ENCODE assay signal across 8 cellular contexts in genomic region chr20:17504898-17505663, GRCh38. TPM values are rescaled to one million over a fixed set of nuclear protein-coding genes. Genes with fewer than 3 reads are reported as not detected.
DNase-seq lines count a peak whose midpoint lies in the region; ATAC-seq and TF ChIP-seq lines count a peak whose summit lies in the region.

No MANE protein-coding gene starts in this region.

- DNase-seq in Calu3: peak; percentile 1
- peak; percentile 65 for DNase-seq in GM20000 (ENCODE audit: low spot score)
- peak; percentile 68 for DNase-seq in HPDE6-E6E7 (ENCODE audit: extremely low spot score)
- peak; percentile 24 to 72 for DNase-seq in foreskin fibroblast

- no TSS peak for BruUV-seq in Calu3 (replicated peaks; lab: Mats Ljungman, UMichigan)

- CTCF ChIA-PET in Calu3 (lab: Charles Lee): interaction anchor here (1.0 to 1.2 kb wide), 2 partner anchors 144 to 434 kb away, joined by 3 to 4 read pairs; no protein-coding TSS in a partner anchor

- no peaks in the 10 kb centered on the region for H3K79me2 ChIP-seq in OCI-LY3 (ENCODE audit: low read length)

- H3K36me3 ChIP-seq in OCI-LY3 (replicated peaks; ENCODE audit: low read depth, low read length): no peaks in the 10 kb centered on the region
- no peaks in the 10 kb centered on the region for H3K36me3 ChIP-seq in thymus (ENCODE audit: control insufficient read depth, insufficient read depth)

- H4K20me1 ChIP-seq in OCI-LY3 (ENCODE audit: insufficient read depth, low read length): no peaks in the 10 kb centered on the region

- peak overlapping the region; percentile 59 for H2AFZ ChIP-seq in OCI-LY3 (ENCODE audit: low read depth, low read length)

- intact Hi-C loops in Calu3 (cut with micrococcal nuclease; ENCODE audit: unreplicated experiment): loop anchor here (10.0 kb wide), 2 partner anchors 110 to 490 kb away; no protein-coding TSS in a partner anchor

- TF ChIP-seq CTCF in Calu3 (IDR thresholded peaks at IDR 0.05; ENCODE audit: unreplicated experiment) (no peak), GM20000 (IDR thresholded peaks at IDR 0.05; ENCODE audit: extremely low read depth, missing control alignments) (peak; percentile 29), OCI-LY3 (IDR thresholded peaks at IDR 0.05; ENCODE audit: low read depth, low read length) (peak; percentile 84), foreskin fibroblast (IDR thresholded peaks at IDR 0.05; ENCODE audit: low read depth, low read length) (peak; percentile 32), nephron (IDR thresholded peaks at IDR 0.05; ENCODE audit: unreplicated experiment in 3 of 3) (peak; percentile 70 to 79 (median 76))

- H3K27ac ChIP-seq in OCI-LY3 (ENCODE audit: low read length) (no peak overlapping the region), thymus (ENCODE audit: low read depth) (no peak overlapping the region)

- H3K36me3 Mint-ChIP-seq in Calu3 (ENCODE audit: insufficient read depth, unreplicated experiment) (no peaks in the 10 kb centered on the region), nephron (ENCODE audit: low read depth) (no peaks in the 10 kb centered on the region)
- no peaks in the 10 kb centered on the region for H3K36me3 Mint-ChIP-seq in activated T-helper 17 cell treated with anti-CD3 and anti-CD28 coated beads, Interleukin-2, amount 50 U/mL, for 72 hours (ENCODE audit: low read depth)

- peak overlapping the region; percentile 99 for H3K4me2 ChIP-seq in OCI-LY3 (ENCODE audit: low read length)

- peaks cover 11% of the 10 kb centered on the region for H3K4me1 ChIP-seq in OCI-LY3 (ENCODE audit: low read length)
- H3K4me1 ChIP-seq in thymus (ENCODE audit: control insufficient read depth, insufficient read depth, low read length): peaks cover 13% of the 10 kb centered on the region

- no peaks in the 10 kb centered on the region for H3K27me3 Mint-ChIP-seq in Calu3 (ENCODE audit: unreplicated experiment)
- H3K27me3 Mint-ChIP-seq in activated T-helper 17 cell treated with anti-CD3 and anti-CD28 coated beads, Interleukin-2, amount 50 U/mL, for 72 hours: no peaks in the 10 kb centered on the region
- H3K27me3 Mint-ChIP-seq in nephron (ENCODE audit: low read depth): peaks cover 9% of the 10 kb centered on the region

- no peaks in the 10 kb centered on the region for H3K9me3 ChIP-seq in OCI-LY3 (ENCODE audit: insufficient read depth, low read length)
- no peaks in the 10 kb centered on the region for H3K9me3 ChIP-seq in thymus (ENCODE audit: control insufficient read depth)

- H3K9ac ChIP-seq in OCI-LY3 (ENCODE audit: low read length): peak overlapping the region; percentile 53

- peak overlapping the region; percentile 56 for H3K4me3 Mint-ChIP-seq in Calu3 (ENCODE audit: low read depth, unreplicated experiment)
- H3K4me3 Mint-ChIP-seq in activated T-helper 17 cell treated with anti-CD3 and anti-CD28 coated beads, Interleukin-2, amount 50 U/mL, for 72 hours: peak overlapping the region; percentile 83
- H3K4me3 Mint-ChIP-seq in nephron: peak overlapping the region; percentile 80 to 86 (median 86)

- H3K27ac Mint-ChIP-seq in Calu3 (ENCODE audit: unreplicated experiment): no peak overlapping the region
- H3K27ac Mint-ChIP-seq in activated T-helper 17 cell treated with anti-CD3 and anti-CD28 coated beads, Interleukin-2, amount 50 U/mL, for 72 hours: peak overlapping the region; percentile 85
- peak overlapping the region in 2 of 3 experiments; percentile 39 to 84 for H3K27ac Mint-ChIP-seq in nephron

- H3K4me3 ChIP-seq in OCI-LY3 (ENCODE audit: low read length) (peak overlapping the region; percentile 83), foreskin fibroblast (ENCODE audit: low read depth in 1 of 2, low read length in 2 of 2) (peak overlapping the region; percentile 60 to 69), thymus (ENCODE audit: low read length) (peak overlapping the region; percentile 39)

- peaks cover 34% of the 10 kb centered on the region for H3K27me3 ChIP-seq in OCI-LY3 (ENCODE audit: low read depth, low read length)
- H3K27me3 ChIP-seq in thymus (ENCODE audit: control insufficient read depth, insufficient read depth): no peaks in the 10 kb centered on the region

- under 1% methylated on average over 30 of the region's 30 CpGs for WGBS in thymus

- peak; percentile 71 for ATAC-seq in activated T-helper 17 cell treated with anti-CD3 and anti-CD28 coated beads, Interleukin-2, amount 50 U/mL, for 72 hours (replicated peaks)

- H3K4me1 Mint-ChIP-seq in Calu3 (ENCODE audit: low read depth, unreplicated experiment): peaks cover 7% of the 10 kb centered on the region
- H3K4me1 Mint-ChIP-seq in activated T-helper 17 cell treated with anti-CD3 and anti-CD28 coated beads, Interleukin-2, amount 50 U/mL, for 72 hours: peaks cover 14% of the 10 kb centered on the region
- H3K4me1 Mint-ChIP-seq in nephron: peaks cover 4% of the 10 kb centered on the region

- H3K9me3 Mint-ChIP-seq in Calu3 (ENCODE audit: low read depth, unreplicated experiment): no peaks in the 10 kb centered on the region
- no peaks in the 10 kb centered on the region for H3K9me3 Mint-ChIP-seq in activated T-helper 17 cell treated with anti-CD3 and anti-CD28 coated beads, Interleukin-2, amount 50 U/mL, for 72 hours
- H3K9me3 Mint-ChIP-seq in nephron: no peaks in the 10 kb centered on the region

RNA-seq across cellular contexts. Expression of gene BFSP1, which starts 26.1 kb away (rescaled TPM):
- total RNA-seq in Calu3 (2022): 0.81 and 0.94 TPM in 2 replicates
- total RNA-seq in activated T-helper 17 cell treated with anti-CD3 and anti-CD28 coated beads, Interleukin-2, amount 50 U/mL, for 72 hours: under 1 TPM; 0.48 to 0.58 TPM
- 0.27 TPM for polyA plus RNA-seq in thymus

Comparison
In these comparisons a context has a peak if more than half of its experiments do, and no peak if none do; other contexts are left out.
1. DNase-seq: peak in every context shown above with its lines; median percentile 68 in HPDE6-E6E7; 65 in GM20000; 48 in foreskin fibroblast; 1 in Calu3.